Comparison of ENCODE assay signal across 12 cellular contexts in the genomic region with DNA sequence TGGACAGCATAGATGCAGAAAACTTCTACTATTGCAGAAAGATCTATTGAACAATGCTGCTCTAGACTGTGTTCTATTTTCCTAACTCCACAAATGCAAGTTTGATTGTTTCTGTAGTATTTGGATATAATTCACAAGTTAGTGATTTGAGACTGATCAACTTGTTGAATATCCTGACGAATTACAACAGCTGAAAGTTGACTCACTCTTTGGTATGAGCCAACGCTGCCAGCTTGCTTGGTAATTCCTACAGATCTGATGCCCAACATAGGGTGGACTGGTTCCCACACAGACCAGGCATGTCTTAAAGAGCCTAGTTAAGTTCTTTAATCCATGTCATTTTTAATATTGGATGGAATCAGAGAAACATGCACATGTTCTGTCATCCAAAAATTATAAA.
"Had no signal": no experiment of that assay in that cellular context is flagged by ENCODE, and none has a peak within 500 bp of the region (broad histone marks: within the 10 kb centered on the region; RNA-seq: fewer than 3 reads in every experiment).

No MANE protein-coding gene starts in this region.

- H3K4me3 ChIP-seq: colonic mucosa, right lobe of liver had no signal

- H3K36me3 ChIP-seq: colonic mucosa, right lobe of liver had no signal

- H3K9me3 ChIP-seq: colonic mucosa, right lobe of liver had no signal

- DNase-seq: activated CD4-positive, alpha-beta memory T cell treated with anti-CD3 and anti-CD28 coated beads for 36 hours; activated CD4-positive, alpha-beta T cell treated with anti-CD3 and anti-CD28 coated beads for 1 hour; activated effector memory CD4-positive, alpha-beta T cell treated with Interleukin-2 at 50 U/mL for 16 hours; activated T-cell treated with anti-CD3 and anti-CD28 coated beads, Interleukin-2, amount 50 U/mL, for 4 hours; central memory CD4-positive, alpha-beta T cell; colonic mucosa; islet precursor cell; right lobe of liver; stimulated activated naive CD8-positive, alpha-beta T cell treated with anti-CD3 and anti-CD28 coated beads, Interleukin-15, Interleukin-2, amounts not matched to agents 100 U/mL and 50 U/mL, for 24 hours had no signal

- H3K27me3 ChIP-seq: colonic mucosa, right lobe of liver had no signal

- H3K4me1 ChIP-seq: colonic mucosa, right lobe of liver had no signal

- H3K27ac ChIP-seq: colonic mucosa, right lobe of liver, VCaP had no signal

- ATAC-seq: activated T-cell treated with anti-CD3 and anti-CD28 coated beads, Interleukin-2, amount 50 U/mL, for 4 hours; left lobe of liver; natural killer cell treated with Interleukin-12 subunit alpha and Interleukin-12 subunit beta and Interleukin-15 and Interleukin-18, amount 100 ng/mL, for 72 hours; right lobe of liver; stimulated activated naive CD8-positive, alpha-beta T cell treated with anti-CD3 and anti-CD28 coated beads, Interleukin-15, Interleukin-2, amounts not matched to agents 100 U/mL and 50 U/mL, for 24 hours had no signal
